In the genomic region with DNA sequence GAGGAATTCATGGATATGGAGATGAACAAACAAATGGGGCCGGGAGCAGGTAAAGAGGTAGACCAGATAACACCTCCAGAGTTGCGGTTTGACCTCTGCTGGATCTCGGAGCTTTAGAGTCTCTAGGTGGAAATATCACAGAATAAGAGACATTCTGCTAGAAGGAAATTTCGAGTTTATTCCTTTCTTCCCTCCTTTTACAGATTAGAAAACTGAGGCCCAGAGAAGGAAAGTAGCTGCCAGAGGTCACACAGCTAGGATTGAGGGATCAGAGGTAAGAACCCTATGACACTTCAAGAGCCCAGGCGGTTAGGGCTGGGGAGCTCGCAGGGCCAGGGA, we compare ENCODE assay signal across 15 cellular contexts. TPM values are rescaled to one million over a fixed set of nuclear protein-coding genes. Genes with fewer than 3 reads are reported as not detected.
A peak's percentile ranks its signal among the peaks of the same experiment; 100 is the strongest.
DNase-seq lines count a peak whose midpoint lies in the region; ATAC-seq and TF ChIP-seq lines count a peak whose summit lies in the region.
"Had no signal": no experiment of that assay in that cellular context is flagged by ENCODE, and none has a peak within 500 bp of the region (broad histone marks: within the 10 kb centered on the region; RNA-seq: fewer than 3 reads in every experiment).

No MANE protein-coding gene starts in this region.

- H3K4me3 Mint-ChIP-seq in chondrocyte (ENCODE audit: unreplicated experiment) (no peak overlapping the region), nephron (peak overlapping the region; percentile 24 to 53 (median 36))
- H3K4me3 Mint-ChIP-seq: activated naive CD8-positive, alpha-beta T cell treated with anti-CD3 and anti-CD28 coated beads for 36 hours; dendritic cell treated with granulocyte-macrophage colony-stimulating factor and Interleukin-4, amounts not matched to agents 40 ng/mL and 50 ng/mL, for 4 days had no signal

- no peak for DNase-seq in RWPE1 (ENCODE audit: low spot score)
- no peak for DNase-seq in chondrocyte (ENCODE audit: low spot score)
- DNase-seq in thoracic aorta (ENCODE audit: low spot score), result no peak
- DNase-seq in GM13976 (ENCODE audit: low spot score), result no peak
- DNase-seq: activated naive CD8-positive, alpha-beta T cell treated with anti-CD3 and anti-CD28 coated beads for 36 hours; foreskin keratinocyte; KG1; NCI-H526; SHP77; stimulated activated naive CD4-positive, alpha-beta T cell had no signal

- H3K27ac Mint-ChIP-seq in chondrocyte (ENCODE audit: unreplicated experiment) (peak overlapping the region; percentile 100), nephron (peak overlapping the region; percentile 98 to 100 (median 99))
- H3K27ac Mint-ChIP-seq: activated naive CD8-positive, alpha-beta T cell treated with anti-CD3 and anti-CD28 coated beads for 36 hours; dendritic cell treated with granulocyte-macrophage colony-stimulating factor and Interleukin-4, amounts not matched to agents 40 ng/mL and 50 ng/mL, for 4 days had no signal

- H3K9me3 Mint-ChIP-seq in chondrocyte (ENCODE audit: low read depth) (no peaks in the 10 kb centered on the region), nephron (no peaks in the 10 kb centered on the region)
- H3K9me3 Mint-ChIP-seq: activated naive CD8-positive, alpha-beta T cell treated with anti-CD3 and anti-CD28 coated beads for 36 hours; dendritic cell treated with granulocyte-macrophage colony-stimulating factor and Interleukin-4, amounts not matched to agents 40 ng/mL and 50 ng/mL, for 4 days had no signal

- in situ Hi-C loops in GM13976 (cut with MboI; ENCODE audit: low sequenced_read_pairs, unreplicated experiment), result no loop called here

- peaks cover 100% of the 10 kb centered on the region for H3K4me1 Mint-ChIP-seq in chondrocyte (ENCODE audit: low read depth)
- peaks cover 97% of the 10 kb centered on the region for H3K4me1 Mint-ChIP-seq in nephron

- POLR2A ChIA-PET in RWPE1 (lab: Yijun Ruan, JAX; ENCODE audit: low non-redundant PET), result no interaction called here

- no peak overlapping the region for H3K4me3 ChIP-seq in thoracic aorta

- no peaks in the 10 kb centered on the region for H3K9me3 ChIP-seq in thoracic aorta

- H3K36me3 Mint-ChIP-seq in chondrocyte (ENCODE audit: low read depth) (no peaks in the 10 kb centered on the region), nephron (ENCODE audit: low read depth) (no peaks in the 10 kb centered on the region)
- H3K36me3 Mint-ChIP-seq: activated naive CD8-positive, alpha-beta T cell treated with anti-CD3 and anti-CD28 coated beads for 36 hours had no signal

- CTCF ChIA-PET in RWPE1 (lab: Yijun Ruan, JAX), result no interaction called here

- peaks cover 40 to 88% of the 10 kb centered on the region in 2 donors for H3K4me1 ChIP-seq in thoracic aorta (ENCODE audit: control insufficient read depth in 1 of 2, low read depth in 2 of 2)

- peak overlapping the region; percentile 67 for H3K27ac ChIP-seq in RWPE1
- peak overlapping the region; percentile 98 for H3K27ac ChIP-seq in thoracic aorta
- H3K27ac ChIP-seq: foreskin keratinocyte had no signal

- no peak for ATAC-seq in thoracic aorta (ENCODE audit: insufficient number of reproducible peaks, low FRiP score, low read depth)
- no peak for ATAC-seq in HG03432 (IDR thresholded peaks at IDR 0.05; ENCODE audit: unreplicated experiment)
- ATAC-seq in HG03159 (IDR thresholded peaks at IDR 0.05; ENCODE audit: unreplicated experiment), result no peak
- ATAC-seq in HG03565 (IDR thresholded peaks at IDR 0.05; ENCODE audit: unreplicated experiment), result no peak
- ATAC-seq: foreskin keratinocyte had no signal

- H3K36me3 ChIP-seq in thoracic aorta, result no peaks in the 10 kb centered on the region

- H3K27me3 ChIP-seq in thoracic aorta (replicated peaks; ENCODE audit: insufficient read depth), result no peaks in the 10 kb centered on the region

- no peak for TF ChIP-seq CTCF in RWPE1 (conservative IDR thresholded peaks at IDR 0.05; ENCODE audit: low read depth)
- no peak for TF ChIP-seq CTCF in chondrocyte (IDR thresholded peaks at IDR 0.05)
- TF ChIP-seq CTCF in nephron (IDR thresholded peaks at IDR 0.05; ENCODE audit: unreplicated experiment in 3 of 3), result no peak
- no peak for TF ChIP-seq CTCF in thoracic aorta (IDR thresholded peaks at IDR 0.05)
- no peak for TF ChIP-seq CTCF in GM13976 (IDR thresholded peaks at IDR 0.05; ENCODE audit: borderline replicate concordance, control extremely low read depth, extremely low read depth, insufficient read depth, missing control alignments)

- no peaks in the 10 kb centered on the region for H3K27me3 Mint-ChIP-seq in chondrocyte (ENCODE audit: low read depth)
- H3K27me3 Mint-ChIP-seq in nephron (ENCODE audit: low read depth), result peaks cover 23% of the 10 kb centered on the region

RNA-seq across cellular contexts. Expression of a gene that starts 7.7 kb away (rescaled TPM):
- total RNA-seq in chondrocyte (34,852 to 36,120 TPM (median 35,333 TPM) in 3 replicates), thoracic aorta (100 to 1,000 TPM; 261 to 270 TPM)

RNA-seq across cellular contexts. Expression of a gene that starts 43.3 kb away (rescaled TPM):
- total RNA-seq in chondrocyte (0.85 to 5.5 TPM (median 1.3 TPM) in 3 replicates), thoracic aorta (100 to 1,000 TPM in 1 of 2 donors, 10 to 100 TPM in 1; 95.5 to 158 TPM)
- total RNA-seq: foreskin keratinocyte had no signal

RNA-seq across cellular contexts. Expression of a gene that starts 58.6 kb away (rescaled TPM):
- 75.4 to 84.2 TPM (median 79.3 TPM) in 3 replicates for total RNA-seq in chondrocyte
- 10 to 100 TPM; 53.3 to 67.1 TPM for total RNA-seq in thoracic aorta

Comparison
In these comparisons a context has a peak if more than half of its experiments do, and no peak if none do; other contexts are left out.
1. RNA of a gene that starts 7.7 kb away (total RNA-seq): 34,852 to 36,120 TPM in chondrocyte; 261 to 270 TPM in thoracic aorta; every median in the first group is over 100 times any median in the second.
2. RNA of a gene that starts 43.3 kb away (total RNA-seq): 95.5 to 158 TPM in thoracic aorta; 0.85 to 5.5 TPM in chondrocyte; every median in the first group is over 10 times any median in the second.